ENCODE assay signal across 1 cellular context in the genomic region with DNA sequence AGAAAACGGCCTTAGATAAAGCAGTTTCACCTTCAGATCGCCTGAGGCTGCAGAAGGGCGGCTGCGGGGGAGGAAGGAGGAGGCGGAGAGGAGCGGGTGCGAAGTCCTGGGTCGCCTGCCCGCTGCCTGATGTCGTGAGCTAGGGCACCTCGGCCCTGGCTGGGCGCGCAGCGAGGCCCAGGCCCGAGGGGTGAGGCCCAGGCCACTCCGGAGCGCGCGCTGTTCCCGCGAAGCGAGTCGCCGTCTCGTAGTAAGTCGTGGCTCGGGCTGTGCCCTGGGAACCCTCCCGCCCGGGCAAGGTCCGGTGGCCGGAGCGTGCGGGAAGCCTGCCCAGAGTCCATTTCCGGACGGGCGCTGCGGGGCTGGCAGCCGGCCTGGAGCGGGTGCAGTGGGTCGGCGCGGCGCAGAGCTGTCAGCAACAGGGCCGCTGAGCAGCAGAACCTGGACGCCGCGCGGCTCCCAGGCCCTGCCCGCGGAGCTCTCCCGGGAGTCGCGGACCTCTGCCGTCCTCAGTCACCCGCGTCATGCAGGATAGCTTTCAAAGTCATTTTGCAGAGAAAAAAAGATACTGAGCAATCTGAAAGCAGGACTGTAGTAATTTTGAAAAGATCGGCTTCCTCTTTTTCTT.
TF ChIP-seq lines count a peak whose summit lies in the region.

No MANE protein-coding gene starts in this region.

TF ChIP-seq in HepG2, 621 proteins besides CTCF, POLR2A, EP300 and RAD21 (continues in another document):
- TF ChIP-seq NFYB (CRISPR knock-in tag; IDR thresholded peaks at IDR 0.05) = no peak
- TF ChIP-seq TCF7 (IDR thresholded peaks at IDR 0.05; ENCODE audit: low read depth) = no peak
- TF ChIP-seq ZNF354B (CRISPR knock-in tag; IDR thresholded peaks at IDR 0.05) = no peak
- peak; percentile 56; the same call in 1 of the 2 replicates for TF ChIP-seq ZNF124 (CRISPR knock-in tag; IDR thresholded peaks at IDR 0.05)
- TF ChIP-seq ZNF614 (CRISPR knock-in tag; IDR thresholded peaks at IDR 0.05; ENCODE audit: borderline replicate concordance) = peak; percentile 34; the same call in 1 of the 2 replicates
- peak; percentile 33; the same call in 1 of the 2 replicates for TF ChIP-seq ZNF431 (CRISPR knock-in tag; IDR thresholded peaks at IDR 0.05; ENCODE audit: borderline replicate concordance, low read depth)
- no peak for TF ChIP-seq AGO1 (IDR thresholded peaks at IDR 0.05; ENCODE audit: low read depth, low read length, poor library complexity, severe bottlenecking)
- TF ChIP-seq NFE2L1 (CRISPR knock-in tag; IDR thresholded peaks at IDR 0.05; ENCODE audit: borderline replicate concordance) = no peak
- peak; percentile 85; the same call in 1 of the 2 replicates for TF ChIP-seq ZNF30 (CRISPR knock-in tag; IDR thresholded peaks at IDR 0.05)
- no peak for TF ChIP-seq RCOR2 (CRISPR knock-in tag; IDR thresholded peaks at IDR 0.05)
- peak; percentile 75; the same call in 1 of the 2 replicates for TF ChIP-seq ZNF543 (CRISPR knock-in tag; IDR thresholded peaks at IDR 0.05)
- TF ChIP-seq HNF4G (IDR thresholded peaks at IDR 0.05; ENCODE audit: borderline replicate concordance, low read depth, low read length) = 0 out of 2 replicates have a peak, but pooled peaks have one; percentile 13
- peak; percentile 67; the same call in 1 of the 2 replicates for TF ChIP-seq HNF4G (CRISPR knock-in tag; IDR thresholded peaks at IDR 0.05; ENCODE audit: borderline replicate concordance, low read depth)
- TF ChIP-seq CBFB (CRISPR knock-in tag; IDR thresholded peaks at IDR 0.05) = 0 out of 2 replicates have a peak, but pooled peaks have one; percentile 31
- TF ChIP-seq HNRNPH1 (optimal IDR thresholded peaks at IDR 0.05; ENCODE audit: low read depth, low read length) = no peak
- TF ChIP-seq GFI1 (CRISPR knock-in tag; IDR thresholded peaks at IDR 0.05; ENCODE audit: borderline replicate concordance) = 0 out of 2 replicates have a peak, but pooled peaks have one; percentile 47
- TF ChIP-seq, protein P1, sequence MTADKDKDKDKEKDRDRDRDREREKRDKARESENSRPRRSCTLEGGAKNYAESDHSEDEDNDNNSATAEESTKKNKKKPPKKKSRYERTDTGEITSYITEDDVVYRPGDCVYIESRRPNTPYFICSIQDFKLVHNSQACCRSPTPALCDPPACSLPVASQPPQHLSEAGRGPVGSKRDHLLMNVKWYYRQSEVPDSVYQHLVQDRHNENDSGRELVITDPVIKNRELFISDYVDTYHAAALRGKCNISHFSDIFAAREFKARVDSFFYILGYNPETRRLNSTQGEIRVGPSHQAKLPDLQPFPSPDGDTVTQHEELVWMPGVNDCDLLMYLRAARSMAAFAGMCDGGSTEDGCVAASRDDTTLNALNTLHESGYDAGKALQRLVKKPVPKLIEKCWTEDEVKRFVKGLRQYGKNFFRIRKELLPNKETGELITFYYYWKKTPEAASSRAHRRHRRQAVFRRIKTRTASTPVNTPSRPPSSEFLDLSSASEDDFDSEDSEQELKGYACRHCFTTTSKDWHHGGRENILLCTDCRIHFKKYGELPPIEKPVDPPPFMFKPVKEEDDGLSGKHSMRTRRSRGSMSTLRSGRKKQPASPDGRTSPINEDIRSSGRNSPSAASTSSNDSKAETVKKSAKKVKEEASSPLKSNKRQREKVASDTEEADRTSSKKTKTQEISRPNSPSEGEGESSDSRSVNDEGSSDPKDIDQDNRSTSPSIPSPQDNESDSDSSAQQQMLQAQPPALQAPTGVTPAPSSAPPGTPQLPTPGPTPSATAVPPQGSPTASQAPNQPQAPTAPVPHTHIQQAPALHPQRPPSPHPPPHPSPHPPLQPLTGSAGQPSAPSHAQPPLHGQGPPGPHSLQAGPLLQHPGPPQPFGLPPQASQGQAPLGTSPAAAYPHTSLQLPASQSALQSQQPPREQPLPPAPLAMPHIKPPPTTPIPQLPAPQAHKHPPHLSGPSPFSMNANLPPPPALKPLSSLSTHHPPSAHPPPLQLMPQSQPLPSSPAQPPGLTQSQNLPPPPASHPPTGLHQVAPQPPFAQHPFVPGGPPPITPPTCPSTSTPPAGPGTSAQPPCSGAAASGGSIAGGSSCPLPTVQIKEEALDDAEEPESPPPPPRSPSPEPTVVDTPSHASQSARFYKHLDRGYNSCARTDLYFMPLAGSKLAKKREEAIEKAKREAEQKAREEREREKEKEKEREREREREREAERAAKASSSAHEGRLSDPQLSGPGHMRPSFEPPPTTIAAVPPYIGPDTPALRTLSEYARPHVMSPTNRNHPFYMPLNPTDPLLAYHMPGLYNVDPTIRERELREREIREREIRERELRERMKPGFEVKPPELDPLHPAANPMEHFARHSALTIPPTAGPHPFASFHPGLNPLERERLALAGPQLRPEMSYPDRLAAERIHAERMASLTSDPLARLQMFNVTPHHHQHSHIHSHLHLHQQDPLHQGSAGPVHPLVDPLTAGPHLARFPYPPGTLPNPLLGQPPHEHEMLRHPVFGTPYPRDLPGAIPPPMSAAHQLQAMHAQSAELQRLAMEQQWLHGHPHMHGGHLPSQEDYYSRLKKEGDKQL (CRISPR knock-in tag; IDR thresholded peaks at IDR 0.05; ENCODE audit: low read depth) = no peak
- 0 out of 2 replicates have a peak, but pooled peaks have one; percentile 75 for TF ChIP-seq ZC3H13 (CRISPR knock-in tag; IDR thresholded peaks at IDR 0.05)
- TF ChIP-seq CBX2 (IDR thresholded peaks at IDR 0.05; ENCODE audit: low read depth, low read length) = no peak
- TF ChIP-seq CBX2 (CRISPR knock-in tag; IDR thresholded peaks at IDR 0.05; ENCODE audit: low read depth) = 0 out of 2 replicates have a peak, but pooled peaks have one; percentile 50
- no peak for TF ChIP-seq CSRNP2 (CRISPR knock-in tag; conservative IDR thresholded peaks at IDR 0.05; ENCODE audit: low read depth)
- no peak for TF ChIP-seq THYN1 (CRISPR knock-in tag; IDR thresholded peaks at IDR 0.05; ENCODE audit: borderline replicate concordance, low read depth)
- TF ChIP-seq DPF2 (CRISPR knock-in tag; IDR thresholded peaks at IDR 0.05; ENCODE audit: borderline replicate concordance, low read depth) = no peak
- TF ChIP-seq ZNF761 (CRISPR knock-in tag; conservative IDR thresholded peaks at IDR 0.05) = 0 out of 2 replicates have a peak, but pooled peaks have one; percentile 73
- TF ChIP-seq HINFP (CRISPR knock-in tag; IDR thresholded peaks at IDR 0.05; ENCODE audit: low read depth) = peak; percentile 68; the same call in 1 of the 2 replicates
- no peak for TF ChIP-seq SMAD9 (CRISPR knock-in tag; IDR thresholded peaks at IDR 0.05)
- peak; percentile 87 for TF ChIP-seq ZNF691 (CRISPR knock-in tag; IDR thresholded peaks at IDR 0.05; ENCODE audit: borderline replicate concordance, low read depth)
- no peak for TF ChIP-seq PAWR (CRISPR knock-in tag; IDR thresholded peaks at IDR 0.05; ENCODE audit: borderline replicate concordance)
- TF ChIP-seq HNF4A (CRISPR knock-in tag; IDR thresholded peaks at IDR 0.05) = peak; percentile 70
- TF ChIP-seq TFDP1 (CRISPR knock-in tag; IDR thresholded peaks at IDR 0.05; ENCODE audit: borderline replicate concordance) = peak; percentile 58; the same call in 1 of the 2 replicates
- peak; percentile 49 for TF ChIP-seq YY1 (IDR thresholded peaks at IDR 0.05; ENCODE audit: insufficient read depth, insufficient replicate concordance, low read depth, low read length)
- no peak for TF ChIP-seq NFATC3 (CRISPR knock-in tag; IDR thresholded peaks at IDR 0.05)
- TF ChIP-seq ZNF33B (CRISPR knock-in tag; IDR thresholded peaks at IDR 0.05) = peak; percentile 96
- no peak; the same call in 1 of the 2 replicates for TF ChIP-seq ZNF557 (CRISPR knock-in tag; IDR thresholded peaks at IDR 0.05)
- TF ChIP-seq, protein P2, sequence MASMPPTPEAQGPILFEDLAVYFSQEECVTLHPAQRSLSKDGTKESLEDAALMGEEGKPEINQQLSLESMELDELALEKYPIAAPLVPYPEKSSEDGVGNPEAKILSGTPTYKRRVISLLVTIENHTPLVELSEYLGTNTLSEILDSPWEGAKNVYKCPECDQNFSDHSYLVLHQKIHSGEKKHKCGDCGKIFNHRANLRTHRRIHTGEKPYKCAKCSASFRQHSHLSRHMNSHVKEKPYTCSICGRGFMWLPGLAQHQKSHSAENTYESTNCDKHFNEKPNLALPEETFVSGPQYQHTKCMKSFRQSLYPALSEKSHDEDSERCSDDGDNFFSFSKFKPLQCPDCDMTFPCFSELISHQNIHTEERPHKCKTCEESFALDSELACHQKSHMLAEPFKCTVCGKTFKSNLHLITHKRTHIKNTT (CRISPR knock-in tag; IDR thresholded peaks at IDR 0.05) = no peak
- no peak for TF ChIP-seq ZEB1 (IDR thresholded peaks at IDR 0.05; ENCODE audit: insufficient replicate concordance, low read depth)
- TF ChIP-seq ZUFSP (CRISPR knock-in tag; IDR thresholded peaks at IDR 0.05; ENCODE audit: borderline replicate concordance) = no peak
- TF ChIP-seq KDM3A (CRISPR knock-in tag; IDR thresholded peaks at IDR 0.05; ENCODE audit: low read depth) = 0 out of 2 replicates have a peak, but pooled peaks have one; percentile 30
- no peak for TF ChIP-seq NR0B2 (CRISPR knock-in tag; IDR thresholded peaks at IDR 0.05)
- no peak for TF ChIP-seq ZFP41 (CRISPR knock-in tag; IDR thresholded peaks at IDR 0.05; ENCODE audit: borderline replicate concordance)
- no peak; the same call in 1 of the 2 replicates for TF ChIP-seq BRF2 (CRISPR knock-in tag; IDR thresholded peaks at IDR 0.05)
- TF ChIP-seq, protein P3, sequence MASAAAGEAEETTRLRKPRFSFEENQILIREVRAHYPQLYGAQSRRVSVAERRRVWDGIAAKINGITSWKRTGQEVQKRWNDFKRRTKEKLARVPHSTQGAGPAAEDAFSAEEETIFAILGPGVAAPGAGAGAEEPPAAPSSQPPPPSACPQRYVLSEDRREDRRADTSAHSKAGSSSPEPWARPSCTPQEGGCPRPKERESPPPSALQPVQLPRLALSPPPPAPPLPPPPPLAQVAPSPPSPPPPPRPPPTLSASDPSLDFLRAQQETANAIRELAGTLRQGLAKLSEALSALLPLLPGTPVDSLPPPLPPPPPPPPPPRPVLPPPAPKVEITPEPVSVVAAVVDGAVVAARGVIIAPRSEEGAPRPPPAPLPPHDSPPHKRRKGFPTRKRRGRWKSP (CRISPR knock-in tag; IDR thresholded peaks at IDR 0.05) = peak; percentile 92
- 0 out of 2 replicates have a peak, but pooled peaks have one; percentile 45 for TF ChIP-seq ZBTB7B (CRISPR knock-in tag; IDR thresholded peaks at IDR 0.05)
- TF ChIP-seq FOXA1 (IDR thresholded peaks at IDR 0.05) = no peak
- no peak for TF ChIP-seq FOXA1 (CRISPR knock-in tag; IDR thresholded peaks at IDR 0.05)
